Comparison of ENCODE assay signal across 8 cellular contexts in the genomic region with DNA sequence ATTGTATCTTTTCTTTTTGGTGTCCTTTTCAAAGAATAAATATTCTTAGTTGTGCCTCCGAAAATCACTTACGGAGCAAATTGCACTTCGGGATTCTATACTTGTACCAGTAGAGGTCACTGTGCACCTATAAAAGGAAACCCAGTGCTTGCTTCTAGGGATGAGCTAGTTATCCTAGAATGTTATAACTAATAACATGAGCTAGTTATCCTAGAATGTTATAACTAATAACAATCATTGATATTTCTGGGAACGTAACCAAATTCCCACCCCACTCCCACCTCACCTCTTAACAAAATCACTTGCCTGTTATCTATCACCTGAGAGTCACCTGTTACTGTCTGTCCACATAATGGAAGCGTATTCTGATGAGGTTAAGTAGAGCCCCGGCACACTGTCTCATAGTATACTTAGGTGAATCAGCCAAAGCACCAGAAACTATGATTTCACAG.
DNase-seq lines count a peak whose midpoint lies in the region; ATAC-seq and TF ChIP-seq lines count a peak whose summit lies in the region.

No MANE protein-coding gene starts in this region.

- H3K36me3 Mint-ChIP-seq in GM23338 (ENCODE audit: low read depth): no peaks in the 10 kb centered on the region

- no peaks in the 10 kb centered on the region for H3K9me3 Mint-ChIP-seq in GM23338

- ATAC-seq in GM23338 (no peak; the same call in 2 of the 3 replicates), HG03025 (IDR thresholded peaks at IDR 0.05; ENCODE audit: low FRiP score, unreplicated experiment) (no peak), GM18868 (IDR thresholded peaks at IDR 0.05; ENCODE audit: unreplicated experiment) (no peak)

- H3K27me3 Mint-ChIP-seq in GM23338 (ENCODE audit: insufficient read depth, low read depth, poor library complexity): peaks cover 4% of the 10 kb centered on the region

- peak; percentile 84 for TF ChIP-seq CTCF in C4-2B (conservative IDR thresholded peaks at IDR 0.05)
- TF ChIP-seq CTCF in GM23338 (conservative IDR thresholded peaks at IDR 0.05; ENCODE audit: low read depth in 2 of 2): peak; percentile 81 to 97
- no peak for TF ChIP-seq CTCF in lower leg skin (IDR thresholded peaks at IDR 0.05)

- intact Hi-C loops in lower leg skin (cut with DNase I; ENCODE audit: low total_unique reads): no loop called here

- no peak overlapping the region for H3K4me3 ChIP-seq in GM23338
- no peak overlapping the region for H3K4me3 ChIP-seq in lower leg skin (ENCODE audit: low read depth, poor library complexity, severe bottlenecking)

- no peak for TF ChIP-seq POLR2A in lower leg skin (IDR thresholded peaks at IDR 0.05)

- H3K4me3 Mint-ChIP-seq in GM23338: no peak overlapping the region

- DNase-seq in GM23338 (ENCODE audit: low spot score) (peak; percentile 85), NCI-H82 (lab: John Stamatoyannopoulos, UW) (peak; percentile 80), dedifferentiated amniotic fluid mesenchymal stem cell (ENCODE audit: extremely low spot score) (peak; percentile 56), midbrain (lab: John Stamatoyannopoulos, UW) (peak; percentile 65), lower leg skin (ENCODE audit: low spot score in 2 of 2) (no peak)

- H4K20me1 ChIP-seq in GM23338 (replicated peaks; ENCODE audit: insufficient read depth): peaks cover 5% of the 10 kb centered on the region

- H3K79me2 ChIP-seq in GM23338 (replicated peaks; ENCODE audit: insufficient read depth): peaks cover 11% of the 10 kb centered on the region

- no peaks in the 10 kb centered on the region for H3K36me3 ChIP-seq in GM23338 (ENCODE audit: insufficient read depth)

- peaks cover 19% of the 10 kb centered on the region for H3K4me1 ChIP-seq in GM23338 (ENCODE audit: insufficient read depth)

- no peak overlapping the region for H3K4me2 ChIP-seq in GM23338

- H3K4me1 Mint-ChIP-seq in GM23338: peaks cover 19% of the 10 kb centered on the region

- no peaks in the 10 kb centered on the region for H3K9me2 ChIP-seq in GM23338 (ENCODE audit: insufficient read depth)

- H3F3A ChIP-seq in GM23338 (replicated peaks; ENCODE audit: low read depth): no peaks in the 10 kb centered on the region

- no peaks in the 10 kb centered on the region for H3K27me3 ChIP-seq in GM23338 (ENCODE audit: insufficient read depth)

- WGBS in lower leg skin, 2 donors: 47 to 50% methylated on average over 6 of the region's 6 CpGs

- H3K27ac ChIP-seq in C4-2B (no peak overlapping the region), GM23338 (ENCODE audit: low read depth) (no peak overlapping the region)

- H2AFZ ChIP-seq in GM23338: no peak overlapping the region

- H3K27ac Mint-ChIP-seq in GM23338: no peak overlapping the region

TF ChIP-seq in GM23338, 12 proteins besides CTCF, POLR2A, EP300 and RAD21:
- TF ChIP-seq, protein P1, sequence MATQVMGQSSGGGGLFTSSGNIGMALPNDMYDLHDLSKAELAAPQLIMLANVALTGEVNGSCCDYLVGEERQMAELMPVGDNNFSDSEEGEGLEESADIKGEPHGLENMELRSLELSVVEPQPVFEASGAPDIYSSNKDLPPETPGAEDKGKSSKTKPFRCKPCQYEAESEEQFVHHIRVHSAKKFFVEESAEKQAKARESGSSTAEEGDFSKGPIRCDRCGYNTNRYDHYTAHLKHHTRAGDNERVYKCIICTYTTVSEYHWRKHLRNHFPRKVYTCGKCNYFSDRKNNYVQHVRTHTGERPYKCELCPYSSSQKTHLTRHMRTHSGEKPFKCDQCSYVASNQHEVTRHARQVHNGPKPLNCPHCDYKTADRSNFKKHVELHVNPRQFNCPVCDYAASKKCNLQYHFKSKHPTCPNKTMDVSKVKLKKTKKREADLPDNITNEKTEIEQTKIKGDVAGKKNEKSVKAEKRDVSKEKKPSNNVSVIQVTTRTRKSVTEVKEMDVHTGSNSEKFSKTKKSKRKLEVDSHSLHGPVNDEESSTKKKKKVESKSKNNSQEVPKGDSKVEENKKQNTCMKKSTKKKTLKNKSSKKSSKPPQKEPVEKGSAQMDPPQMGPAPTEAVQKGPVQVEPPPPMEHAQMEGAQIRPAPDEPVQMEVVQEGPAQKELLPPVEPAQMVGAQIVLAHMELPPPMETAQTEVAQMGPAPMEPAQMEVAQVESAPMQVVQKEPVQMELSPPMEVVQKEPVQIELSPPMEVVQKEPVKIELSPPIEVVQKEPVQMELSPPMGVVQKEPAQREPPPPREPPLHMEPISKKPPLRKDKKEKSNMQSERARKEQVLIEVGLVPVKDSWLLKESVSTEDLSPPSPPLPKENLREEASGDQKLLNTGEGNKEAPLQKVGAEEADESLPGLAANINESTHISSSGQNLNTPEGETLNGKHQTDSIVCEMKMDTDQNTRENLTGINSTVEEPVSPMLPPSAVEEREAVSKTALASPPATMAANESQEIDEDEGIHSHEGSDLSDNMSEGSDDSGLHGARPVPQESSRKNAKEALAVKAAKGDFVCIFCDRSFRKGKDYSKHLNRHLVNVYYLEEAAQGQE (IDR thresholded peaks at IDR 0.05; ENCODE audit: unreplicated experiment): no peak
- TF ChIP-seq EZH2phosphoT487 (IDR thresholded peaks at IDR 0.05; ENCODE audit: unreplicated experiment) (no peak), JUNB (IDR thresholded peaks at IDR 0.05; ENCODE audit: unreplicated experiment) (no peak), STAT1 (IDR thresholded peaks at IDR 0.05; ENCODE audit: unreplicated experiment) (no peak), ZNF331 (CRISPR knock-in tag; IDR thresholded peaks at IDR 0.05; ENCODE audit: low read depth) (no peak), ZNF114 (CRISPR knock-in tag; IDR thresholded peaks at IDR 0.05) (no peak), CREB1 (CRISPR knock-in tag; IDR thresholded peaks at IDR 0.05; ENCODE audit: low read depth) (no peak)
- TF ChIP-seq, protein P2, sequence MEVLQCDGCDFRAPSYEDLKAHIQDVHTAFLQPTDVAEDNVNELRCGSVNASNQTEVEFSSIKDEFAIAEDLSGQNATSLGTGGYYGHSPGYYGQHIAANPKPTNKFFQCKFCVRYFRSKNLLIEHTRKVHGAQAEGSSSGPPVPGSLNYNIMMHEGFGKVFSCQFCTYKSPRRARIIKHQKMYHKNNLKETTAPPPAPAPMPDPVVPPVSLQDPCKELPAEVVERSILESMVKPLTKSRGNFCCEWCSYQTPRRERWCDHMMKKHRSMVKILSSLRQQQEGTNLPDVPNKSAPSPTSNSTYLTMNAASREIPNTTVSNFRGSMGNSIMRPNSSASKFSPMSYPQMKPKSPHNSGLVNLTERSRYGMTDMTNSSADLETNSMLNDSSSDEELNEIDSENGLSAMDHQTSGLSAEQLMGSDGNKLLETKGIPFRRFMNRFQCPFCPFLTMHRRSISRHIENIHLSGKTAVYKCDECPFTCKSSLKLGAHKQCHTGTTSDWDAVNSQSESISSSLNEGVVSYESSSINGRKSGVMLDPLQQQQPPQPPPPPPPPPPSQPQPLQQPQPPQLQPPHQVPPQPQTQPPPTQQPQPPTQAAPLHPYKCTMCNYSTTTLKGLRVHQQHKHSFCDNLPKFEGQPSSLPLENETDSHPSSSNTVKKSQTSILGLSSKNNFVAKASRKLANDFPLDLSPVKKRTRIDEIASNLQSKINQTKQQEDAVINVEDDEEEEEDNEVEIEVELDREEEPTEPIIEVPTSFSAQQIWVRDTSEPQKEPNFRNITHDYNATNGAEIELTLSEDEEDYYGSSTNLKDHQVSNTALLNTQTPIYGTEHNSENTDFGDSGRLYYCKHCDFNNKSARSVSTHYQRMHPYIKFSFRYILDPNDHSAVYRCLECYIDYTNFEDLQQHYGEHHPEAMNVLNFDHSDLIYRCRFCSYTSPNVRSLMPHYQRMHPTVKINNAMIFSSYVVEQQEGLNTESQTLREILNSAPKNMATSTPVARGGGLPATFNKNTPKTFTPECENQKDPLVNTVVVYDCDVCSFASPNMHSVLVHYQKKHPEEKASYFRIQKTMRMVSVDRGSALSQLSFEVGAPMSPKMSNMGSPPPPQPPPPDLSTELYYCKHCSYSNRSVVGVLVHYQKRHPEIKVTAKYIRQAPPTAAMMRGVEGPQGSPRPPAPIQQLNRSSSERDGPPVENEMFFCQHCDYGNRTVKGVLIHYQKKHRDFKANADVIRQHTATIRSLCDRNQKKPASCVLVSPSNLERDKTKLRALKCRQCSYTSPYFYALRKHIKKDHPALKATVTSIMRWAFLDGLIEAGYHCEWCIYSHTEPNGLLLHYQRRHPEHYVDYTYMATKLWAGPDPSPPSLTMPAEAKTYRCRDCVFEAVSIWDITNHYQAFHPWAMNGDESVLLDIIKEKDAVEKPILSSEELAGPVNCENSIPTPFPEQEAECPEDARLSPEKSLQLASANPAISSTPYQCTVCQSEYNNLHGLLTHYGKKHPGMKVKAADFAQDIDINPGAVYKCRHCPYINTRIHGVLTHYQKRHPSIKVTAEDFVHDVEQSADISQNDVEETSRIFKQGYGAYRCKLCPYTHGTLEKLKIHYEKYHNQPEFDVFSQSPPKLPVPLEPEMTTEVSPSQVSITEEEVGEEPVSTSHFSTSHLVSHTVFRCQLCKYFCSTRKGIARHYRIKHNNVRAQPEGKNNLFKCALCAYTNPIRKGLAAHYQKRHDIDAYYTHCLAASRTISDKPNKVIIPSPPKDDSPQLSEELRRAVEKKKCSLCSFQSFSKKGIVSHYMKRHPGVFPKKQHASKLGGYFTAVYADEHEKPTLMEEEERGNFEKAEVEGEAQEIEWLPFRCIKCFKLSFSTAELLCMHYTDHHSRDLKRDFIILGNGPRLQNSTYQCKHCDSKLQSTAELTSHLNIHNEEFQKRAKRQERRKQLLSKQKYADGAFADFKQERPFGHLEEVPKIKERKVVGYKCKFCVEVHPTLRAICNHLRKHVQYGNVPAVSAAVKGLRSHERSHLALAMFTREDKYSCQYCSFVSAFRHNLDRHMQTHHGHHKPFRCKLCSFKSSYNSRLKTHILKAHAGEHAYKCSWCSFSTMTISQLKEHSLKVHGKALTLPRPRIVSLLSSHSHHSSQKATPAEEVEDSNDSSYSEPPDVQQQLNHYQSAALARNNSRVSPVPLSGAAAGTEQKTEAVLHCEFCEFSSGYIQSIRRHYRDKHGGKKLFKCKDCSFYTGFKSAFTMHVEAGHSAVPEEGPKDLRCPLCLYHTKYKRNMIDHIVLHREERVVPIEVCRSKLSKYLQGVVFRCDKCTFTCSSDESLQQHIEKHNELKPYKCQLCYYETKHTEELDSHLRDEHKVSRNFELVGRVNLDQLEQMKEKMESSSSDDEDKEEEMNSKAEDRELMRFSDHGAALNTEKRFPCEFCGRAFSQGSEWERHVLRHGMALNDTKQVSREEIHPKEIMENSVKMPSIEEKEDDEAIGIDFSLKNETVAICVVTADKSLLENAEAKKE (CRISPR knock-in tag; IDR thresholded peaks at IDR 0.05): no peak

Comparison
In these comparisons a context has a peak if more than half of its experiments do, and no peak if none do; other contexts are left out.
1. CTCF ChIP-seq: peak in C4-2B (single experiment) and GM23338 (2 of 2); none in lower leg skin (0 of 3).
2. DNase-seq: peak in GM23338 (single experiment), NCI-H82 (single experiment), dedifferentiated amniotic fluid mesenchymal stem cell (single experiment) and midbrain (single experiment); none in lower leg skin (0 of 2).